ENCODE assay signal across 27 cellular contexts in genomic region chr9:7841831-7842230, GRCh38.
"Had no signal": no experiment of that assay in that cellular context is flagged by ENCODE, and none has a peak within 500 bp of the region (broad histone marks: within the 10 kb centered on the region; RNA-seq: fewer than 3 reads in every experiment).

No MANE protein-coding gene starts in this region.

- H3K27ac ChIP-seq: neural progenitor cell, ovary, parathyroid adenoma, psoas muscle, right lobe of liver, sigmoid colon, stomach, thoracic aorta, thyroid gland, tibial nerve, upper lobe of left lung, vagina had no signal

- H3K27ac Mint-ChIP-seq: nephron; neural progenitor cell; progenitor cell of endocrine pancreas; stimulated activated effector memory CD8-positive, alpha-beta T cell treated with anti-CD3 and anti-CD28 coated beads, Interleukin-12 subunit alpha, Interleukin-12 subunit beta, amount 100 ng/mL, for 72 hours; stimulated activated naive B cell treated with anti-CD40 and anti-IgM and Interleukin-4, amounts not matched to agents 10 μg/mL and 1 μg/mL and 100 μg/mL, for 72 hours; stimulated activated naive CD8-positive, alpha-beta T cell treated with anti-CD3 and anti-CD28 coated beads, Interleukin-15, Interleukin-2, amounts not matched to agents 100 ng/mL and 50 ng/mL, for 24 hours had no signal

- H3K4me1 ChIP-seq: neural progenitor cell, parathyroid adenoma, psoas muscle, right lobe of liver, sigmoid colon, stomach, thyroid gland, tibial nerve, upper lobe of left lung, vagina had no signal

- H3K79me2 ChIP-seq: parathyroid adenoma had no signal

- H3K36me3 Mint-ChIP-seq: neural progenitor cell; stimulated activated effector memory CD8-positive, alpha-beta T cell treated with anti-CD3 and anti-CD28 coated beads, Interleukin-12 subunit alpha, Interleukin-12 subunit beta, amount 100 ng/mL, for 72 hours; stimulated activated naive B cell treated with anti-CD40 and anti-IgM and Interleukin-4, amounts not matched to agents 10 μg/mL and 1 μg/mL and 100 μg/mL, for 72 hours had no signal

- H3K4me3 Mint-ChIP-seq: nephron; neural progenitor cell; stimulated activated effector memory CD8-positive, alpha-beta T cell treated with anti-CD3 and anti-CD28 coated beads, Interleukin-12 subunit alpha, Interleukin-12 subunit beta, amount 100 ng/mL, for 72 hours; stimulated activated naive B cell treated with anti-CD40 and anti-IgM and Interleukin-4, amounts not matched to agents 10 μg/mL and 1 μg/mL and 100 μg/mL, for 72 hours; stimulated activated naive CD8-positive, alpha-beta T cell treated with anti-CD3 and anti-CD28 coated beads, Interleukin-15, Interleukin-2, amounts not matched to agents 100 ng/mL and 50 ng/mL, for 24 hours had no signal

- H2AFZ ChIP-seq: neural progenitor cell, parathyroid adenoma had no signal

- H3K4me2 ChIP-seq: neural progenitor cell had no signal

- H3K4me3 ChIP-seq: neural progenitor cell, ovary, psoas muscle, right lobe of liver, sigmoid colon, stomach, thoracic aorta, thyroid gland, tibial nerve, upper lobe of left lung, vagina had no signal

- H3K27me3 Mint-ChIP-seq: progenitor cell of endocrine pancreas; stimulated activated naive B cell treated with anti-CD40 and anti-IgM and Interleukin-4, amounts not matched to agents 10 μg/mL and 1 μg/mL and 100 μg/mL, for 72 hours; stimulated activated naive CD8-positive, alpha-beta T cell treated with anti-CD3 and anti-CD28 coated beads, Interleukin-15, Interleukin-2, amounts not matched to agents 100 ng/mL and 50 ng/mL, for 24 hours had no signal

- DNase-seq: occipital lobe; ovary; posterior cingulate gyrus; psoas muscle; right cardiac atrium; right lobe of liver; sigmoid colon; small intestine; stimulated activated CD4-positive, alpha-beta T cell treated with anti-CD3 and anti-CD28 coated beads, Interleukin-15, amount 100 ng/mL, for 24 hours; stimulated activated CD4-positive, alpha-beta T cell treated with anti-CD3 and anti-CD28 coated beads, Interleukin-2, amount 100 ng/mL, for 24 hours; stimulated activated CD4-positive, alpha-beta T cell treated with anti-CD3 and anti-CD28 coated beads, Interleukin-2, amount 100 ng/mL, for 48 hours; stimulated activated CD4-positive, alpha-beta T cell treated with anti-CD3 and anti-CD28 coated beads, Interleukin-4, amount 100 ng/mL, for 24 hours; stimulated activated naive B cell treated with anti-CD40 and anti-IgM and Interleukin-4, amounts not matched to agents 10 μg/mL and 1 μg/mL and 100 μg/mL, for 72 hours; stimulated activated naive CD4-positive, alpha-beta T cell treated with Interleukin-2 at 50 U/mL for 16 hours; stomach; thyroid gland; trophoblast cell; upper lobe of left lung had no signal

- H3K9me3 Mint-ChIP-seq: stimulated activated effector memory CD8-positive, alpha-beta T cell treated with anti-CD3 and anti-CD28 coated beads, Interleukin-12 subunit alpha, Interleukin-12 subunit beta, amount 100 ng/mL, for 72 hours; stimulated activated naive B cell treated with anti-CD40 and anti-IgM and Interleukin-4, amounts not matched to agents 10 μg/mL and 1 μg/mL and 100 μg/mL, for 72 hours; stimulated activated naive CD8-positive, alpha-beta T cell treated with anti-CD3 and anti-CD28 coated beads, Interleukin-15, Interleukin-2, amounts not matched to agents 100 ng/mL and 50 ng/mL, for 24 hours had no signal

- H3K36me3 ChIP-seq: neural progenitor cell, ovary, right lobe of liver, sigmoid colon, stomach, thoracic aorta, thyroid gland, tibial nerve, upper lobe of left lung, vagina had no signal

- ATAC-seq: psoas muscle; right cardiac atrium; right lobe of liver; stimulated activated effector memory CD8-positive, alpha-beta T cell treated with anti-CD3 and anti-CD28 coated beads, Interleukin-12 subunit alpha, Interleukin-12 subunit beta, amount 100 ng/mL, for 72 hours; stimulated activated naive B cell treated with anti-CD40 and anti-IgM and Interleukin-4, amounts not matched to agents 10 μg/mL and 1 μg/mL and 100 μg/mL, for 72 hours had no signal

- H3K4me1 Mint-ChIP-seq: nephron; neural progenitor cell; stimulated activated effector memory CD8-positive, alpha-beta T cell treated with anti-CD3 and anti-CD28 coated beads, Interleukin-12 subunit alpha, Interleukin-12 subunit beta, amount 100 ng/mL, for 72 hours had no signal

- H3K27me3 ChIP-seq: neural progenitor cell, ovary, right lobe of liver, sigmoid colon, stomach, thyroid gland, tibial nerve, upper lobe of left lung, vagina had no signal
